ENCODE assay signal across 8 cellular contexts in the genomic region with DNA sequence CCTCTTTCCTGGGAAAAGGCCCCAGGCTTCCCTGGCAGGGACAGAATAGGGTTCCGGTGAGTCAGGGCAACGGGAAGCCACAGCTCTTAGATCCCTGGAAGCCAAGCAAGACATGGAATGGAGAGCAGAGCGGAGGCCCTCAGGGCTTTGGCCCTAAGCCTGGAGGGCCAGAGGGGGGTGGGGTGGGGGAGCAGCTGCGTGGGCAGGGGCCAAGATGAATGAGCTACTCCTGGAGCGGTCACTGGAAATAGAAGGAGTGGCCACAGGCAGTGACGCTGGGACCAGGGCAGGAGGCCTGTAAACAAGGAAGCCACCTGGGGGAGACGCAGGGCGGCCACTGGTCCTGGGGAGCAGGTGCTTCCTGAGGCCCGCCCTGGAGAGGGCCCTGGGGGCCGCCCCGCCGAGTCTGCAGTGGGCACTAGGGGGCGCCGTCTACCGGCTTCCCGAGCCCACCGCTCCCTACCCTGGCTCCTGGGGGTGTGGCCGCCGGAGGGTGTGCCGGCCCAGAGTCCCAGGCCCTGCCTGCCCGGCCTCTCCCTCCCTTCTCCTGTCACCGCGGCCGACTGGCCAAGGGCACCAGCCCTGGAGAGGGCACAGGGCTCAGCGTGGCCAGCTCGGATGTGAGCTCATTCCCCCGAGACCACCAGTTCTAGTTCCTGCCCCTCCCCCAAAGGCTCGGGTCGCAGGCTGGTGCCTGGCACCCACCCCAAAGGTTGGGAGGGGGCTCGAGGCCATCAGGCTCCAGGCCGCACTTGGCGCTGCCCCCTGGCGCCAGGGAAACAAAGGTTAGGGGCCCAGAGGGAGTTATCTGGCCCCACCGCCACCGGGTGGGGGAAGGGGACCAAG. TPM values are rescaled to one million over a fixed set of nuclear protein-coding genes. Genes with fewer than 3 reads are reported as not detected.
DNase-seq lines count a peak whose midpoint lies in the region; ATAC-seq, FAIRE-seq and TF ChIP-seq lines count a peak whose summit lies in the region.

No MANE protein-coding gene starts in this region.

- peak; percentile 62 for ATAC-seq in HG02973 (IDR thresholded peaks at IDR 0.05; ENCODE audit: unreplicated experiment)

- TF ChIP-seq POLR2A in GM12892 (IDR thresholded peaks at IDR 0.05; ENCODE audit: low read depth, low read length), result no peak

- H3K27ac ChIP-seq in VCaP, result peak overlapping the region; percentile 76
- H3K27ac ChIP-seq in mammary epithelial cell (ENCODE audit: insufficient read depth, low read depth, low read length), result no peak overlapping the region

- 7% methylated on average over 11 of the region's 35 CpGs for WGBS in mammary epithelial cell (ENCODE audit: low coverage, missing lambda C conversion rate)

- no peaks in the 10 kb centered on the region for H3K9me3 ChIP-seq in mammary epithelial cell (replicated peaks; ENCODE audit: insufficient read depth, low read length)

- dilution Hi-C loops in mammary epithelial cell (cut with HindIII; ENCODE audit: low sequenced_read_pairs), result loop anchor here (5.0 kb wide), 2 partner anchors 56 to 101 kb away; no protein-coding TSS in a partner anchor

- peak overlapping the region; percentile 84 for H3K4me2 ChIP-seq in mammary epithelial cell (ENCODE audit: insufficient read depth, low read depth, low read length)

- in situ Hi-C loops in mammary epithelial cell (cut with MboI; ENCODE audit: low sequenced_read_pairs in 2 of 2), result loop anchor here (5.0 to 10.0 kb wide), 2 partner anchors 111 to 278 kb away; no protein-coding TSS in a partner anchor

- intact Hi-C loops in mammary epithelial cell (cut with micrococcal nuclease), result no loop called here

- CTCF ChIA-PET in mammary epithelial cell (lab: Charles Lee; ENCODE audit: low non-redundant PET), result interaction anchor here (0.5 to 0.7 kb wide), 3 partner anchors 13 to 48 kb away, joined by 3 to 13 read pairs (median 8); no protein-coding TSS in a partner anchor

- BruUV-seq in mammary epithelial cell (replicated peaks; lab: Mats Ljungman, UMichigan), result no TSS peak

- H3K79me2 ChIP-seq in mammary epithelial cell (ENCODE audit: insufficient read depth, low read length), result peaks cover 8% of the 10 kb centered on the region

- H3K4me1 ChIP-seq in mammary epithelial cell (ENCODE audit: insufficient read depth, low read length), result peaks cover 38% of the 10 kb centered on the region

- FAIRE-seq in GM12892 (lab: Jason Lieb, UNC), result peak; percentile 67

- peak; percentile 90 for TF ChIP-seq CTCF in VCaP (conservative IDR thresholded peaks at IDR 0.05)
- peak; percentile 34 to 68 for TF ChIP-seq CTCF in mammary epithelial cell (conservative IDR thresholded peaks at IDR 0.05 in 1 of 2, IDR thresholded peaks at IDR 0.05 in 1 of 2; ENCODE audit: extremely low read depth in 1 of 2, insufficient read depth in 1 of 2, low read depth in 1 of 2, low read length in 2 of 2)

- H2AFZ ChIP-seq in mammary epithelial cell (ENCODE audit: low read depth, low read length), result peak overlapping the region; percentile 48

- no peaks in the 10 kb centered on the region for H3K27me3 ChIP-seq in mammary epithelial cell (ENCODE audit: insufficient read depth, low read length)

- peak overlapping the region in 1 of 3 experiments; percentile 31 for H3K4me3 ChIP-seq in mammary epithelial cell (replicated peaks in 1 of 3; ENCODE audit: insufficient read depth in 1 of 3, low read depth in 2 of 3, low read length in 3 of 3)

- H4K20me1 ChIP-seq in mammary epithelial cell (ENCODE audit: insufficient read depth, low read length), result no peaks in the 10 kb centered on the region

- no peak overlapping the region for H3K9ac ChIP-seq in mammary epithelial cell (ENCODE audit: insufficient read depth, low read length)

- peaks cover 2% of the 10 kb centered on the region for H3K36me3 ChIP-seq in mammary epithelial cell (ENCODE audit: insufficient read depth, low read length)

- DNase-seq in GM12892 (ENCODE audit: insufficient read length) (peak; percentile 81), NCI-H2107 (lab: John Stamatoyannopoulos, UW) (peak; percentile 27), mammary epithelial cell (peak; percentile 74), iPS-NIHi7 (ENCODE audit: extremely low spot score) (peak; percentile 90), smooth muscle cell of the brain vasculature (ENCODE audit: low read depth, low spot score) (peak; percentile 67)
- DNase-seq in NK-92 treated with Interleukin-12 subunit alpha and Interleukin-12 subunit beta, amount 100 ng/mL, for 24 hours (lab: John Stamatoyannopoulos, UW), result no peak

RNA-seq across cellular contexts. Expression of a gene that starts 12.1 kb away (rescaled TPM):
- polyA plus RNA-seq in GM12892 (2012; ENCODE audit: missing spikeins), result 4.0 TPM
- total RNA-seq in mammary epithelial cell, result 10 to 100 TPM; 21.5 to 56.0 TPM
- polyA plus RNA-seq in mammary epithelial cell, result 18.4 TPM
- polyA minus RNA-seq in mammary epithelial cell, result 43.4 TPM

RNA-seq across cellular contexts. Expression of a gene that starts 22.8 kb away (rescaled TPM):
- 0.17 TPM for polyA plus RNA-seq in GM12892 (2012; ENCODE audit: missing spikeins)
- total RNA-seq in mammary epithelial cell, result under 1 TPM in 1 of 2 donors, not detected in 1; under 0.01 TPM
- not detected for polyA plus RNA-seq in mammary epithelial cell
- not detected for polyA minus RNA-seq in mammary epithelial cell

RNA-seq across cellular contexts. Expression of a gene that starts 32.3 kb away (rescaled TPM):
- polyA plus RNA-seq in GM12892 (2012; ENCODE audit: missing spikeins), result 15.1 TPM
- total RNA-seq in mammary epithelial cell, result under 1 TPM; 0.83 to 0.87 TPM
- 0.90 TPM for polyA plus RNA-seq in mammary epithelial cell
- not detected for polyA minus RNA-seq in mammary epithelial cell

RNA-seq across cellular contexts. Expression of a gene that starts 46.9 kb away (rescaled TPM):
- polyA plus RNA-seq in GM12892 (2012; ENCODE audit: missing spikeins), result 1.4 TPM
- total RNA-seq in mammary epithelial cell, result 100 to 1,000 TPM in 1 of 2 donors, 10 to 100 TPM in 1; 72.4 to 127 TPM
- 30.9 TPM for polyA plus RNA-seq in mammary epithelial cell
- polyA minus RNA-seq in mammary epithelial cell, result 37.2 TPM
